ENCODE assay signal across 22 cellular contexts in the genomic region with DNA sequence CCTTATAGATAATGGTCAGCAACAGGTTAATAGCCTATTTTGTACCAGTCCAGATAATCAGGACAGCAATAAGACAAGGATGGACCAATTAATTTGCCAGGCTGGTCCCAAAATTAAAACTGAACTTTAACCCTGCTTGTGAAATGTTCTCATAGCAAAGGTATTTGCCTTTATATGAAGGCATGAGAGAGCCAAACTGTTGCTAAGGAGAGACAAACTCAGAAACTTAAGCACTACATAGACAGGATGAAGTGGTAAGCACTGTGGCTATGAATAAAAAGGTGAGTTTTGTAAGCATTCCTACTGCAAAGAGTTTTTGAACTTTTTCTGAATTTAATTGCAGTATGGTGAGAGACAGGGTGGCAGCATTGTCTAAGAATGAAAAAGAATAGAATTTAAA.
A peak's percentile ranks its signal among the peaks of the same experiment; 100 is the strongest.
DNase-seq lines count a peak whose midpoint lies in the region; ATAC-seq, FAIRE-seq and TF ChIP-seq lines count a peak whose summit lies in the region.
"Had no signal": no experiment of that assay in that cellular context is flagged by ENCODE, and none has a peak within 500 bp of the region (broad histone marks: within the 10 kb centered on the region; RNA-seq: fewer than 3 reads in every experiment).

No MANE protein-coding gene starts in this region.

- H3K4me1 ChIP-seq in liver (ENCODE audit: control insufficient read depth in 4 of 4, insufficient read depth in 4 of 4, low read length in 3 of 4) (no peaks in the 10 kb centered on the region), HepG2 (ENCODE audit: insufficient read depth, low read length) (no peaks in the 10 kb centered on the region), astrocyte (ENCODE audit: insufficient read depth, low read length) (peaks cover 3% of the 10 kb centered on the region)
- H3K4me1 ChIP-seq: BE2C, SJCRH30 had no signal

- H4K20me1 ChIP-seq in HepG2 (ENCODE audit: insufficient read depth, low read length): no peaks in the 10 kb centered on the region
- H4K20me1 ChIP-seq in astrocyte (ENCODE audit: insufficient read depth, low read length): no peaks in the 10 kb centered on the region

- peaks cover 3% of the 10 kb centered on the region for H3K27me3 Mint-ChIP-seq in astrocyte (ENCODE audit: low read depth, unreplicated experiment)

- DNase-seq in HepG2 (ENCODE audit: low spot score) (no peak), astrocyte (ENCODE audit: low read depth) (peak; percentile 3), left lobe of liver (ENCODE audit: low spot score) (no peak), NCI-H82 (lab: John Stamatoyannopoulos, UW) (no peak), left colon (no peak)
- DNase-seq in activated CD4-positive, alpha-beta T cell treated with anti-CD3 and anti-CD28 coated beads for 4 hours: no peak
- DNase-seq: BE2C, H9, HFFc6, KG1, NCI-H1092 treated with DMSO at 0.1 percent for 48 hours, NCI-H146, NCI-H2029, NCI-H226, NCI-H524, NCI-H774, SJCRH30 had no signal

- no peak for FAIRE-seq in HepG2 (lab: Jason Lieb, UNC)
- no peak for FAIRE-seq in astrocyte (lab: Jason Lieb, UNC)
- FAIRE-seq: A204.1, GM12891 had no signal

- no peaks in the 10 kb centered on the region for H3K36me3 Mint-ChIP-seq in astrocyte (ENCODE audit: low read depth, unreplicated experiment)

- TF ChIP-seq POLR2A in HepG2 (IDR thresholded peaks at IDR 0.05; ENCODE audit: insufficient read depth in 1 of 2, low read depth in 2 of 2, low read length in 2 of 2): no peak

- ATAC-seq in HepG2 (no peak), left lobe of liver (peak; percentile 46), left colon (no peak)
- ATAC-seq: Panc1 had no signal

- in situ Hi-C loops in HepG2 (cut with HindIII; ENCODE audit: extremely low pct_ligation_motif_present, low pct_unique_long_range_greater_than_20kb): loop anchor here (25.0 kb wide), 1 partner anchor 462 kb away; a partner anchor contains a TSS

- H3K27ac ChIP-seq in liver (ENCODE audit: low read depth in 1 of 2, low read length in 2 of 2) (no peak overlapping the region), HepG2 (ENCODE audit: extremely low read length, insufficient read depth, low read length) (no peak overlapping the region), astrocyte (ENCODE audit: low read depth, low read length) (no peak overlapping the region)
- H3K27ac ChIP-seq: HL-60, SJCRH30 had no signal

- H3K4me3 ChIP-seq in liver (ENCODE audit: low read depth in 1 of 3, low read length in 3 of 3) (no peak overlapping the region), HepG2 (replicated peaks in 1 of 3; ENCODE audit: insufficient read depth in 1 of 3, low read depth in 2 of 3, low read length in 3 of 3) (no peak overlapping the region), astrocyte (ENCODE audit: insufficient read depth, low read depth, low read length) (no peak overlapping the region)
- H3K4me3 ChIP-seq: SJCRH30 had no signal

- H3K36me3 ChIP-seq in liver (ENCODE audit: control insufficient read depth in 4 of 4, insufficient read depth in 3 of 4, low read depth in 1 of 4, low read length in 3 of 4) (no peaks in the 10 kb centered on the region), HepG2 (replicated peaks in 1 of 2; ENCODE audit: control insufficient read depth in 1 of 2, insufficient read depth in 2 of 2, low read length in 2 of 2) (no peaks in the 10 kb centered on the region), astrocyte (ENCODE audit: insufficient read depth, low read length) (no peaks in the 10 kb centered on the region)
- H3K36me3 ChIP-seq: BE2C, SJCRH30 had no signal

- no peaks in the 10 kb centered on the region for H3K9me3 Mint-ChIP-seq in astrocyte (ENCODE audit: unreplicated experiment)
- H3K9me3 Mint-ChIP-seq: H9 had no signal

- H3K79me2 ChIP-seq in HepG2 (ENCODE audit: insufficient read depth, low read length): no peaks in the 10 kb centered on the region
- H3K79me2 ChIP-seq in astrocyte (ENCODE audit: insufficient read depth, low read length): no peaks in the 10 kb centered on the region

- no TSS peak for BruUV-seq in HepG2 (replicated peaks; lab: Mats Ljungman, UMichigan)

- H2AFZ ChIP-seq in HepG2 (ENCODE audit: low read length): no peak overlapping the region
- H2AFZ ChIP-seq in astrocyte (ENCODE audit: low read depth, low read length): no peak overlapping the region

- no peaks in the 10 kb centered on the region for H3K27me3 ChIP-seq in liver (ENCODE audit: control insufficient read depth in 4 of 4, insufficient read depth in 4 of 4, low read length in 3 of 4)
- no peaks in the 10 kb centered on the region for H3K27me3 ChIP-seq in HepG2 (ENCODE audit: control insufficient read depth in 1 of 2, insufficient read depth in 2 of 2, low read length in 2 of 2)
- no peaks in the 10 kb centered on the region for H3K27me3 ChIP-seq in astrocyte (ENCODE audit: insufficient read depth, low read length)
- H3K27me3 ChIP-seq: BE2C, SJCRH30 had no signal

- intact Hi-C loops in HepG2 (cut with micrococcal nuclease; ENCODE audit: unreplicated experiment) (no loop called here), left colon (cut with DNase I, micrococcal nuclease) (no loop called here)

- H3K4me2 ChIP-seq in HepG2 (ENCODE audit: low read depth, low read length): no peak overlapping the region
- H3K4me2 ChIP-seq in astrocyte (ENCODE audit: low read length): no peak overlapping the region

- POLR2A ChIA-PET in HepG2 (lab: Yijun Ruan, JAX): no interaction called here

- H3K9me3 ChIP-seq in liver (ENCODE audit: control insufficient read depth in 4 of 4, low read length in 3 of 4) (no peaks in the 10 kb centered on the region), HepG2 (ENCODE audit: low read length) (no peaks in the 10 kb centered on the region), astrocyte (ENCODE audit: insufficient read depth, low read depth, low read length) (no peaks in the 10 kb centered on the region)
- H3K9me3 ChIP-seq: BE2C, SJCRH30 had no signal

- CTCF ChIA-PET in HepG2 (lab: Yijun Ruan, JAX; ENCODE audit: low intra/inter-chr PET ratio, low total read pairs): no interaction called here

- peaks cover 3% of the 10 kb centered on the region for H3K4me1 Mint-ChIP-seq in astrocyte (ENCODE audit: low read depth, unreplicated experiment)

- H3K4me3 Mint-ChIP-seq in astrocyte (ENCODE audit: unreplicated experiment): no peak overlapping the region
- H3K4me3 Mint-ChIP-seq: H9, HFFc6 had no signal

- TF ChIP-seq CTCF in liver (IDR thresholded peaks at IDR 0.05; ENCODE audit: low read depth, low read length, missing input control) (no peak), HepG2 (CRISPR knock-in tag; IDR thresholded peaks at IDR 0.05) (no peak), astrocyte (IDR thresholded peaks at IDR 0.05; ENCODE audit: insufficient read depth, low read depth, low read length) (no peak)

- H3K27ac Mint-ChIP-seq in astrocyte (ENCODE audit: unreplicated experiment): no peak overlapping the region
- H3K27ac Mint-ChIP-seq: H9, HFFc6 had no signal

- TF ChIP-seq EP300 in HepG2 (IDR thresholded peaks at IDR 0.05; ENCODE audit: low read depth in 2 of 2, low read length in 2 of 2) (no peak), HepG2 (CRISPR knock-in tag; IDR thresholded peaks at IDR 0.05; ENCODE audit: borderline replicate concordance) (no peak)

- H3K9ac ChIP-seq in liver (ENCODE audit: low read depth in 1 of 2, low read length in 2 of 2) (no peak overlapping the region), HepG2 (ENCODE audit: insufficient read depth, low read depth, low read length) (no peak overlapping the region), astrocyte (ENCODE audit: low read length) (no peak overlapping the region)

- no peak for TF ChIP-seq RAD21 in liver (IDR thresholded peaks at IDR 0.05)
- no peak for TF ChIP-seq RAD21 in HepG2 (CRISPR knock-in tag; IDR thresholded peaks at IDR 0.05)

TF ChIP-seq in liver, 16 proteins besides CTCF, POLR2A, EP300 and RAD21:
- TF ChIP-seq HNF4A (conservative IDR thresholded peaks at IDR 0.05) (peak; percentile 19 to 27), FOXA1 (IDR thresholded peaks at IDR 0.05) (no peak)
TF ChIP-seq in liver: peak in this region for 1.

TF ChIP-seq in HepG2, 621 proteins besides CTCF, POLR2A, EP300 and RAD21 (continues in another document):
- TF ChIP-seq, protein P1, sequence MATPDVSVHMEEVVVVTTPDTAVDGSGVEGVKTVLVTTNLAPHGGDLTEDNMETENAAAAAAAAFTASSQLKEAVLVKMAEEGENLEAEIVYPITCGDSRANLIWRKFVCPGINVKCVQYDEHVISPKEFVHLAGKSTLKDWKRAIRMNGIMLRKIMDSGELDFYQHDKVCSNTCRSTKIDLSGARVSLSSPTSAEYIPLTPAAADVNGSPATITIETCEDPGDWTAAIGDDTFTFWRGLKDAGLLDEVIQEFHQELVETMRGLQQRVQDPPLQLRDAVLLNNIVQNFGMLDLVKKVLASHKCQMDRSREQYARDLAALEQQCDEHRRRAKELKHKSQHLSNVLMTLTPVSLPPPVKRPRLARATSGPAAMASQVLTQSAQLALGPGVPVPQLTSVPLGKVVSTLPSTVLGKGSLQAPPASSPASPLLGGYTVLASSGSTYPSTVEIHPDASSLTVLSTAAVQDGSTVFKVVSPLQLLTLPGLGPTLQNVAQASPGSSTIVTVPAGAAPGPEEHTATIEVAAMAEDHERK (CRISPR knock-in tag; IDR thresholded peaks at IDR 0.05; ENCODE audit: low read depth): no peak
- no peak for TF ChIP-seq ZNF510 (CRISPR knock-in tag; IDR thresholded peaks at IDR 0.05; ENCODE audit: low read depth)
- TF ChIP-seq DPF2 (CRISPR knock-in tag; IDR thresholded peaks at IDR 0.05; ENCODE audit: borderline replicate concordance, low read depth): no peak
- TF ChIP-seq ONECUT2 (CRISPR knock-in tag; IDR thresholded peaks at IDR 0.05): no peak
- TF ChIP-seq JUND (CRISPR knock-in tag; IDR thresholded peaks at IDR 0.05): no peak
- TF ChIP-seq, protein P2, sequence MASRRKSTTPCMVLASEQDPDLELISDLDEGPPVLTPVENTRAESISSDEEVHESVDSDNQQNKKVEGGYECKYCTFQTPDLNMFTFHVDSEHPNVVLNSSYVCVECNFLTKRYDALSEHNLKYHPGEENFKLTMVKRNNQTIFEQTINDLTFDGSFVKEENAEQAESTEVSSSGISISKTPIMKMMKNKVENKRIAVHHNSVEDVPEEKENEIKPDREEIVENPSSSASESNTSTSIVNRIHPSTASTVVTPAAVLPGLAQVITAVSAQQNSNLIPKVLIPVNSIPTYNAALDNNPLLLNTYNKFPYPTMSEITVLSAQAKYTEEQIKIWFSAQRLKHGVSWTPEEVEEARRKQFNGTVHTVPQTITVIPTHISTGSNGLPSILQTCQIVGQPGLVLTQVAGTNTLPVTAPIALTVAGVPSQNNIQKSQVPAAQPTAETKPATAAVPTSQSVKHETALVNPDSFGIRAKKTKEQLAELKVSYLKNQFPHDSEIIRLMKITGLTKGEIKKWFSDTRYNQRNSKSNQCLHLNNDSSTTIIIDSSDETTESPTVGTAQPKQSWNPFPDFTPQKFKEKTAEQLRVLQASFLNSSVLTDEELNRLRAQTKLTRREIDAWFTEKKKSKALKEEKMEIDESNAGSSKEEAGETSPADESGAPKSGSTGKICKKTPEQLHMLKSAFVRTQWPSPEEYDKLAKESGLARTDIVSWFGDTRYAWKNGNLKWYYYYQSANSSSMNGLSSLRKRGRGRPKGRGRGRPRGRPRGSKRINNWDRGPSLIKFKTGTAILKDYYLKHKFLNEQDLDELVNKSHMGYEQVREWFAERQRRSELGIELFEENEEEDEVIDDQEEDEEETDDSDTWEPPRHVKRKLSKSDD (CRISPR knock-in tag; IDR thresholded peaks at IDR 0.05; ENCODE audit: low read depth): no peak
- no peak for TF ChIP-seq ZNF317 (CRISPR knock-in tag; IDR thresholded peaks at IDR 0.05)
- TF ChIP-seq ZNF3 (CRISPR knock-in tag; IDR thresholded peaks at IDR 0.05): no peak
